Comparison of ENCODE assay signal across 12 cellular contexts in genomic region chr4:149409186-149410056, GRCh38.
DNase-seq lines count a peak whose midpoint lies in the region; ATAC-seq and TF ChIP-seq lines count a peak whose summit lies in the region.
"Had no signal": no experiment of that assay in that cellular context is flagged by ENCODE, and none has a peak within 500 bp of the region (broad histone marks: within the 10 kb centered on the region; RNA-seq: fewer than 3 reads in every experiment).

No MANE protein-coding gene starts in this region.

- intact Hi-C loops in lower lobe of right lung (cut with DNase I) = no loop called here

- H3K4me3 ChIP-seq in epithelial cell of esophagus (ENCODE audit: low read length) = no peak overlapping the region
- no peak overlapping the region for H3K4me3 ChIP-seq in lower lobe of right lung
- H3K4me3 ChIP-seq: body of pancreas, thyroid gland had no signal

- DNase-seq in AG20443 (ENCODE audit: low spot score) (peak; percentile 85), NCI-H460 (ENCODE audit: extremely low read depth, low read depth) (peak; percentile 54), epithelial cell of esophagus (ENCODE audit: low read depth) (peak; percentile 85), myocyte (ENCODE audit: low read depth) (peak; percentile 98), lower lobe of right lung (no peak)
- DNase-seq: activated B cell treated with CpG ODN at 0.5 μM for 24 hours, body of pancreas, DND-41, thyroid gland had no signal

- ATAC-seq in lower lobe of right lung (no peak), HG02885 (IDR thresholded peaks at IDR 0.05; ENCODE audit: poor library complexity, unreplicated experiment) (no peak), GM19467 (IDR thresholded peaks at IDR 0.05; ENCODE audit: unreplicated experiment) (no peak)
- ATAC-seq in activated CD4-positive, CD25-positive, alpha-beta regulatory T cell treated with anti-CD3 and anti-CD28 coated beads, Interleukin-2, amount 50 U/mL, for 24 hours = no peak
- ATAC-seq: body of pancreas had no signal

- no peaks in the 10 kb centered on the region for H3K4me1 ChIP-seq in lower lobe of right lung
- H3K4me1 ChIP-seq: thyroid gland had no signal

- H3K27ac ChIP-seq in lower lobe of right lung = no peak overlapping the region
- H3K27ac ChIP-seq: body of pancreas, thyroid gland had no signal

- H3K27me3 ChIP-seq in lower lobe of right lung (ENCODE audit: low read depth) = no peaks in the 10 kb centered on the region
- H3K27me3 ChIP-seq: body of pancreas, thyroid gland had no signal

- H3K9me3 ChIP-seq in lower lobe of right lung = no peaks in the 10 kb centered on the region
- H3K9me3 ChIP-seq: body of pancreas, thyroid gland had no signal

- H3K36me3 ChIP-seq in lower lobe of right lung = no peaks in the 10 kb centered on the region
- H3K36me3 ChIP-seq: thyroid gland had no signal

- TF ChIP-seq CTCF in epithelial cell of esophagus (IDR thresholded peaks at IDR 0.05; ENCODE audit: insufficient read depth, low read depth, low read length, missing control alignments) (no peak), lower lobe of right lung (IDR thresholded peaks at IDR 0.05) (no peak)
